Comparison of ENCODE assay signal across 17 cellular contexts in genomic region chr12:75945581-75945980, GRCh38.
DNase-seq lines count a peak whose midpoint lies in the region; ATAC-seq, FAIRE-seq and TF ChIP-seq lines count a peak whose summit lies in the region.
"Had no signal": no experiment of that assay in that cellular context is flagged by ENCODE, and none has a peak within 500 bp of the region (broad histone marks: within the 10 kb centered on the region; RNA-seq: fewer than 3 reads in every experiment).

No MANE protein-coding gene starts in this region.

- 75% methylated on average over 4 of the region's 4 CpGs for WGBS in K562 (ENCODE audit: insufficient coverage, low coverage, missing lambda C conversion rate)

- H3K79me2 ChIP-seq in PC-9 (ENCODE audit: low read depth) = no peaks in the 10 kb centered on the region; the same call in 1 of the 2 replicates
- H3K79me2 ChIP-seq in K562 (ENCODE audit: control insufficient read depth, insufficient read depth, low read length) = no peaks in the 10 kb centered on the region
- no peaks in the 10 kb centered on the region for H3K79me2 ChIP-seq in osteoblast (ENCODE audit: insufficient read depth, low read length)

- no peaks in the 10 kb centered on the region for H3K36me3 Mint-ChIP-seq in activated T-cell treated with anti-CD3 and anti-CD28 coated beads, Interleukin-2, amount 50 U/mL, for 24 hours (ENCODE audit: low read depth)
- H3K36me3 Mint-ChIP-seq: CD8-positive, alpha-beta memory T cell had no signal

- H3K27me3 ChIP-seq in PC-9 (ENCODE audit: insufficient read depth, low read depth) (no peaks in the 10 kb centered on the region), K562 (ENCODE audit: control insufficient read depth in 2 of 2, insufficient read depth in 2 of 2, low read length in 2 of 2) (no peaks in the 10 kb centered on the region), osteoblast (ENCODE audit: insufficient read depth, low read length) (no peaks in the 10 kb centered on the region)
- H3K27me3 ChIP-seq: colonic mucosa had no signal

- no peaks in the 10 kb centered on the region for H3K9me2 ChIP-seq in PC-9 (ENCODE audit: insufficient read depth)

- TF ChIP-seq EP300 in K562 (IDR thresholded peaks at IDR 0.05; ENCODE audit: low read length) = no peak

- H3K27me3 Mint-ChIP-seq in activated T-cell treated with anti-CD3 and anti-CD28 coated beads, Interleukin-2, amount 50 U/mL, for 24 hours = no peaks in the 10 kb centered on the region
- H3K27me3 Mint-ChIP-seq: CD8-positive, alpha-beta memory T cell; T-helper 17 cell had no signal

- no peak overlapping the region for H3K4me3 Mint-ChIP-seq in activated T-cell treated with anti-CD3 and anti-CD28 coated beads, Interleukin-2, amount 50 U/mL, for 24 hours
- H3K4me3 Mint-ChIP-seq: T-helper 17 cell had no signal

- intact Hi-C loops in PC-9 (cut with micrococcal nuclease; ENCODE audit: unreplicated experiment) (loop anchor here (2.0 kb wide), 1 partner anchor 289 kb away; no protein-coding TSS in a partner anchor), K562 (cut with micrococcal nuclease) (no loop called here)

- no peaks in the 10 kb centered on the region for H4K20me1 ChIP-seq in PC-9 (ENCODE audit: insufficient read depth)
- H4K20me1 ChIP-seq in K562 (replicated peaks; ENCODE audit: control insufficient read depth, insufficient read depth, low read length) = no peaks in the 10 kb centered on the region
- H4K20me1 ChIP-seq in osteoblast (ENCODE audit: insufficient read depth, low read length) = no peaks in the 10 kb centered on the region

- H3K4me3 ChIP-seq in PC-9 (peak overlapping the region; percentile 22; the same call in 1 of the 2 replicates), K562 (no peak overlapping the region), osteoblast (ENCODE audit: insufficient read depth, low read length) (no peak overlapping the region)
- H3K4me3 ChIP-seq: colonic mucosa, skin epidermis had no signal

- FAIRE-seq in K562 (lab: Jason Lieb, UNC) = no peak

- H3K36me3 ChIP-seq in PC-9 (ENCODE audit: low read depth) (0 out of 2 replicates have a peak, but pooled peaks cover 3% of the 10 kb centered on the region), K562 (ENCODE audit: control insufficient read depth, insufficient read depth, low read length) (no peaks in the 10 kb centered on the region), osteoblast (ENCODE audit: insufficient read depth, low read length) (no peaks in the 10 kb centered on the region)
- H3K36me3 ChIP-seq: colonic mucosa had no signal

- POLR2A ChIA-PET in PC-9 (lab: Charles Lee; ENCODE audit: unreplicated experiment) (no interaction called here), K562 (lab: Yijun Ruan, JAX) (interaction anchor here (0.7 to 1.5 kb wide), 2 partner anchors 10 to 15 kb away, joined by 3 read pairs; no protein-coding TSS in a partner anchor)

- H3K9me3 Mint-ChIP-seq in activated T-cell treated with anti-CD3 and anti-CD28 coated beads, Interleukin-2, amount 50 U/mL, for 24 hours = no peaks in the 10 kb centered on the region
- H3K9me3 Mint-ChIP-seq: CD8-positive, alpha-beta memory T cell had no signal

- H3K4me1 ChIP-seq in PC-9 (replicated peaks; ENCODE audit: insufficient read depth) = peaks cover 53% of the 10 kb centered on the region
- peaks cover 0 to 21% of the 10 kb centered on the region in 2 experiments; a peak in 2 of 5 replicates for H3K4me1 ChIP-seq in K562 (replicated peaks in 1 of 2; ENCODE audit: control insufficient read depth in 2 of 2, insufficient read depth in 2 of 2, low read length in 2 of 2)
- H3K4me1 ChIP-seq in osteoblast (ENCODE audit: insufficient read depth, low read length) = peaks cover 23% of the 10 kb centered on the region

- no peak for TF ChIP-seq RAD21 in K562 (CRISPR knock-in tag; conservative IDR thresholded peaks at IDR 0.05 in 1 of 2, IDR thresholded peaks at IDR 0.05 in 1 of 2)

- H3K9me3 ChIP-seq in PC-9 (ENCODE audit: insufficient read depth, low read depth) (peaks cover under 1% of the 10 kb centered on the region; the same call in 1 of the 2 replicates), K562 (replicated peaks; ENCODE audit: control insufficient read depth, insufficient read depth, low read depth, low read length) (no peaks in the 10 kb centered on the region), osteoblast (ENCODE audit: low read depth, low read length) (no peaks in the 10 kb centered on the region)
- H3K9me3 ChIP-seq: colonic mucosa had no signal

- peak overlapping the region; percentile 99 for H3K27ac Mint-ChIP-seq in activated T-cell treated with anti-CD3 and anti-CD28 coated beads, Interleukin-2, amount 50 U/mL, for 24 hours
- H3K27ac Mint-ChIP-seq: T-helper 17 cell had no signal

- no peak for ATAC-seq in K562
- ATAC-seq in HG03159 (IDR thresholded peaks at IDR 0.05; ENCODE audit: unreplicated experiment) = no peak
- ATAC-seq in HG03460 (IDR thresholded peaks at IDR 0.05; ENCODE audit: unreplicated experiment) = no peak
- ATAC-seq: T-helper 17 cell had no signal

- no peaks in the 10 kb centered on the region for H3K9me1 ChIP-seq in K562 (ENCODE audit: control insufficient read depth, insufficient read depth, low read length)

- no peak overlapping the region for H2AFZ ChIP-seq in PC-9
- H2AFZ ChIP-seq in K562 (ENCODE audit: low read depth, low read length) = peak overlapping the region; percentile 89; the same call in 1 of the 2 replicates
- H2AFZ ChIP-seq in osteoblast (ENCODE audit: low read length) = no peak overlapping the region

- BruUV-seq in PC-9 (replicated peaks; lab: Mats Ljungman, UMichigan) = no TSS peak
- BruUV-seq in K562 (replicated peaks; lab: Mats Ljungman, UMichigan) = no TSS peak

- H3K9ac ChIP-seq in K562 (ENCODE audit: insufficient read depth in 1 of 2, low read depth in 2 of 2, low read length in 2 of 2) = 0 out of 4 replicates have a peak overlapping the region, but pooled peaks of 1 of the 2 experiments have one; percentile 56

- H3K4me1 Mint-ChIP-seq in activated T-cell treated with anti-CD3 and anti-CD28 coated beads, Interleukin-2, amount 50 U/mL, for 24 hours (ENCODE audit: low read depth) = peaks cover 43% of the 10 kb centered on the region

- no peak for TF ChIP-seq POLR2A in K562 (conservative IDR thresholded peaks at IDR 0.05)

- H3K4me2 ChIP-seq in PC-9 (peak overlapping the region; percentile 67), K562 (ENCODE audit: insufficient read depth, low read length) (no peak overlapping the region), osteoblast (ENCODE audit: insufficient read depth, low read length) (no peak overlapping the region)

- CTCF ChIA-PET in PC-9 (lab: Charles Lee) (interaction anchor here (0.6 kb wide), 1 partner anchor 355 kb away, joined by 6 read pairs; no protein-coding TSS in a partner anchor), K562 (lab: Yijun Ruan, JAX; ENCODE audit: low intra/inter-chr PET ratio) (no interaction called here)

- no peak for DNase-seq in activated T-cell treated with anti-CD3 and anti-CD28 coated beads, Interleukin-2, amount 50 U/mL, for 24 hours
- DNase-seq in activated T-cell treated with anti-CD3 and anti-CD28 coated beads for 4 hours (no peak), PC-9 (no peak), K562 (ENCODE audit: extremely low read depth in 1 of 4, low spot score in 3 of 4) (no peak), osteoblast (ENCODE audit: insufficient read length, low spot score, missing footprints) (no peak), COLO668 (lab: John Stamatoyannopoulos, UW; ENCODE audit: unreplicated experiment) (no peak)
- DNase-seq: ACHN; activated T-cell treated with anti-CD3 and anti-CD28 coated beads, Interleukin-2, amount 50 U/mL, for 48 hours; CD8-positive, alpha-beta memory T cell; colonic mucosa; hypothalamus; NCI-H2171; posterior cingulate gyrus; T-helper 17 cell had no signal

- in situ Hi-C loops in K562 (cut with MboI) = no loop called here

- peak overlapping the region; percentile 99 for H3K27ac ChIP-seq in PC-9
- H3K27ac ChIP-seq in K562 (ENCODE audit: extremely low read depth, low read depth, low read length) = peak overlapping the region; percentile 90; the same call in 2 of the 3 replicates
- H3K27ac ChIP-seq in osteoblast (ENCODE audit: low read depth, low read length) = peak overlapping the region; percentile 80

- H3F3A ChIP-seq in PC-9 (ENCODE audit: insufficient read depth, low read depth) = peaks cover 45% of the 10 kb centered on the region

- TF ChIP-seq CTCF in PC-9 (conservative IDR thresholded peaks at IDR 0.05) (no peak), K562 (IDR thresholded peaks at IDR 0.05 in 2 of 3, conservative IDR thresholded peaks at IDR 0.05 in 1 of 3; ENCODE audit: insufficient read depth in 2 of 3, low read depth in 1 of 3, low read length in 3 of 3) (no peak), osteoblast (IDR thresholded peaks at IDR 0.05; ENCODE audit: extremely low read depth, low read depth, low read length) (no peak)

TF ChIP-seq in K562, 482 proteins besides CTCF, POLR2A, EP300 and RAD21 (continues in another document):
- TF ChIP-seq FOXO4 (CRISPR knock-in tag; IDR thresholded peaks at IDR 0.05) (no peak), PCBP2 (IDR thresholded peaks at IDR 0.05; ENCODE audit: low read depth, low read length, poor library complexity, severe bottlenecking) (no peak), ZNF445 (CRISPR knock-in tag; IDR thresholded peaks at IDR 0.05; ENCODE audit: low read depth) (no peak), RAD51 (IDR thresholded peaks at IDR 0.05; ENCODE audit: borderline replicate concordance, low read depth) (no peak), LARP7 (IDR thresholded peaks at IDR 0.05) (no peak), NR2F6 (CRISPR knock-in tag; IDR thresholded peaks at IDR 0.05) (no peak), FOXJ3 (CRISPR knock-in tag; IDR thresholded peaks at IDR 0.05) (no peak)
- TF ChIP-seq, protein P1, sequence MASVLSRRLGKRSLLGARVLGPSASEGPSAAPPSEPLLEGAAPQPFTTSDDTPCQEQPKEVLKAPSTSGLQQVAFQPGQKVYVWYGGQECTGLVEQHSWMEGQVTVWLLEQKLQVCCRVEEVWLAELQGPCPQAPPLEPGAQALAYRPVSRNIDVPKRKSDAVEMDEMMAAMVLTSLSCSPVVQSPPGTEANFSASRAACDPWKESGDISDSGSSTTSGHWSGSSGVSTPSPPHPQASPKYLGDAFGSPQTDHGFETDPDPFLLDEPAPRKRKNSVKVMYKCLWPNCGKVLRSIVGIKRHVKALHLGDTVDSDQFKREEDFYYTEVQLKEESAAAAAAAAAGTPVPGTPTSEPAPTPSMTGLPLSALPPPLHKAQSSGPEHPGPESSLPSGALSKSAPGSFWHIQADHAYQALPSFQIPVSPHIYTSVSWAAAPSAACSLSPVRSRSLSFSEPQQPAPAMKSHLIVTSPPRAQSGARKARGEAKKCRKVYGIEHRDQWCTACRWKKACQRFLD (CRISPR knock-in tag; IDR thresholded peaks at IDR 0.05) = no peak
